ENCODE assay signal across 16 cellular contexts in the genomic region with DNA sequence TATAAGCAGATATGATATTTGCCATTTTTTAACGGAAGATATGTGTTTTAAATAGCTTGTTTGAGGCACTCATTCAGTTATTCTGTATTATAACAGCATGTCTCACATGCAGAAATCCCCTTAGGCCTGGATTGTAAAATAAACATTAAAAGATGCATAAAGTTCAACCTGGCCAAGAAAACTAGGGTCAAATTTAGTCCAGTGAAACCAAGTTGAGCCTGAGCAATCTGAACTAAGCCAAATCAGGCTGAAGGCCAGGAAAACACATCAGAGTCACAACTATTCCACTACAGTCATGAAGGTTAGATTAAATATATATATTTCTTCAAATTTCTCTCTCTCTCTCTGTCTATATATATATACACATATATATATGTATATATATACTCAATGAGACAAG.
"Had no signal": no experiment of that assay in that cellular context is flagged by ENCODE, and none has a peak within 500 bp of the region (broad histone marks: within the 10 kb centered on the region; RNA-seq: fewer than 3 reads in every experiment).

No MANE protein-coding gene starts in this region.

- H3K27ac ChIP-seq: cardiac muscle cell, gastroesophageal sphincter, sigmoid colon, SJSA1, upper lobe of right lung had no signal

- H3K4me1 ChIP-seq: SJSA1, upper lobe of right lung had no signal

- H3K27me3 ChIP-seq: cardiac muscle cell, gastroesophageal sphincter, sigmoid colon, SJSA1, upper lobe of right lung had no signal

- DNase-seq: activated naive CD4-positive, alpha-beta T cell; activated naive CD8-positive, alpha-beta T cell treated with anti-CD3 and anti-CD28 coated beads for 36 hours; activated T-cell treated with anti-CD3 and anti-CD28 coated beads, Interleukin-2, amount 50 U/mL, for 4 hours; amygdala; effector CD4-positive, alpha-beta T cell; head of caudate nucleus; hypothalamus; nucleus accumbens; sigmoid colon; stimulated activated CD4-positive, alpha-beta T cell treated with anti-CD3 and anti-CD28 coated beads, Interleukin-4, amount 100 ng/mL, for 1 hour; stimulated activated naive CD4-positive, alpha-beta T cell treated with Interleukin-2 at 50 U/mL for 16 hours; T1000; upper lobe of right lung had no signal

- H3K9me3 ChIP-seq: upper lobe of right lung had no signal

- H3K36me3 ChIP-seq: cardiac muscle cell, gastroesophageal sphincter, sigmoid colon, SJSA1, upper lobe of right lung had no signal

- H3K4me3 ChIP-seq: cardiac muscle cell, gastroesophageal sphincter, sigmoid colon, SJSA1, upper lobe of right lung had no signal
